1 cellular context compared by ENCODE assay signal in the genomic region with DNA sequence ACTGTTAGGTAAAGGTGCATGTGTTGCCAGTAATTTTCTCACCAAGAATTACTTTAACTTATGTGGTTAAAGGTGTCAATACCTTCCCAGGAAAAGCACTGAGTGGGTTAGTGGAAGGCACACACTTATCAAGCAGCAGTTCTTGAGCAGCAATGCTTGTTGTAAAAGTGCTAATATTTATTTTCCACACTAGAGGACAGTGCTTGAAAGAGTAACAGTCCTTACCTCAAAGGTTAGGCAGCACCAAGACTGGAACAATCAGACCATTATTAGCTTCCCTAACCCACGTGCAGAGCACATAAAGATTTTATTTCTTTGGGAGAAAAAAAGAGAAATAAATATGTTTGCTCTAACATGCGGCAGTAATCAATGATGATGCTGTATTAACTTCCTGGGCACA.
TF ChIP-seq lines count a peak whose summit lies in the region.

No MANE protein-coding gene starts in this region.

TF ChIP-seq in HepG2, 621 proteins besides CTCF, POLR2A, EP300 and RAD21 (continued from another document and continues in another):
- TF ChIP-seq, protein P1, sequence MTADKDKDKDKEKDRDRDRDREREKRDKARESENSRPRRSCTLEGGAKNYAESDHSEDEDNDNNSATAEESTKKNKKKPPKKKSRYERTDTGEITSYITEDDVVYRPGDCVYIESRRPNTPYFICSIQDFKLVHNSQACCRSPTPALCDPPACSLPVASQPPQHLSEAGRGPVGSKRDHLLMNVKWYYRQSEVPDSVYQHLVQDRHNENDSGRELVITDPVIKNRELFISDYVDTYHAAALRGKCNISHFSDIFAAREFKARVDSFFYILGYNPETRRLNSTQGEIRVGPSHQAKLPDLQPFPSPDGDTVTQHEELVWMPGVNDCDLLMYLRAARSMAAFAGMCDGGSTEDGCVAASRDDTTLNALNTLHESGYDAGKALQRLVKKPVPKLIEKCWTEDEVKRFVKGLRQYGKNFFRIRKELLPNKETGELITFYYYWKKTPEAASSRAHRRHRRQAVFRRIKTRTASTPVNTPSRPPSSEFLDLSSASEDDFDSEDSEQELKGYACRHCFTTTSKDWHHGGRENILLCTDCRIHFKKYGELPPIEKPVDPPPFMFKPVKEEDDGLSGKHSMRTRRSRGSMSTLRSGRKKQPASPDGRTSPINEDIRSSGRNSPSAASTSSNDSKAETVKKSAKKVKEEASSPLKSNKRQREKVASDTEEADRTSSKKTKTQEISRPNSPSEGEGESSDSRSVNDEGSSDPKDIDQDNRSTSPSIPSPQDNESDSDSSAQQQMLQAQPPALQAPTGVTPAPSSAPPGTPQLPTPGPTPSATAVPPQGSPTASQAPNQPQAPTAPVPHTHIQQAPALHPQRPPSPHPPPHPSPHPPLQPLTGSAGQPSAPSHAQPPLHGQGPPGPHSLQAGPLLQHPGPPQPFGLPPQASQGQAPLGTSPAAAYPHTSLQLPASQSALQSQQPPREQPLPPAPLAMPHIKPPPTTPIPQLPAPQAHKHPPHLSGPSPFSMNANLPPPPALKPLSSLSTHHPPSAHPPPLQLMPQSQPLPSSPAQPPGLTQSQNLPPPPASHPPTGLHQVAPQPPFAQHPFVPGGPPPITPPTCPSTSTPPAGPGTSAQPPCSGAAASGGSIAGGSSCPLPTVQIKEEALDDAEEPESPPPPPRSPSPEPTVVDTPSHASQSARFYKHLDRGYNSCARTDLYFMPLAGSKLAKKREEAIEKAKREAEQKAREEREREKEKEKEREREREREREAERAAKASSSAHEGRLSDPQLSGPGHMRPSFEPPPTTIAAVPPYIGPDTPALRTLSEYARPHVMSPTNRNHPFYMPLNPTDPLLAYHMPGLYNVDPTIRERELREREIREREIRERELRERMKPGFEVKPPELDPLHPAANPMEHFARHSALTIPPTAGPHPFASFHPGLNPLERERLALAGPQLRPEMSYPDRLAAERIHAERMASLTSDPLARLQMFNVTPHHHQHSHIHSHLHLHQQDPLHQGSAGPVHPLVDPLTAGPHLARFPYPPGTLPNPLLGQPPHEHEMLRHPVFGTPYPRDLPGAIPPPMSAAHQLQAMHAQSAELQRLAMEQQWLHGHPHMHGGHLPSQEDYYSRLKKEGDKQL (CRISPR knock-in tag; IDR thresholded peaks at IDR 0.05; ENCODE audit: low read depth), result no peak
- TF ChIP-seq, protein P2, sequence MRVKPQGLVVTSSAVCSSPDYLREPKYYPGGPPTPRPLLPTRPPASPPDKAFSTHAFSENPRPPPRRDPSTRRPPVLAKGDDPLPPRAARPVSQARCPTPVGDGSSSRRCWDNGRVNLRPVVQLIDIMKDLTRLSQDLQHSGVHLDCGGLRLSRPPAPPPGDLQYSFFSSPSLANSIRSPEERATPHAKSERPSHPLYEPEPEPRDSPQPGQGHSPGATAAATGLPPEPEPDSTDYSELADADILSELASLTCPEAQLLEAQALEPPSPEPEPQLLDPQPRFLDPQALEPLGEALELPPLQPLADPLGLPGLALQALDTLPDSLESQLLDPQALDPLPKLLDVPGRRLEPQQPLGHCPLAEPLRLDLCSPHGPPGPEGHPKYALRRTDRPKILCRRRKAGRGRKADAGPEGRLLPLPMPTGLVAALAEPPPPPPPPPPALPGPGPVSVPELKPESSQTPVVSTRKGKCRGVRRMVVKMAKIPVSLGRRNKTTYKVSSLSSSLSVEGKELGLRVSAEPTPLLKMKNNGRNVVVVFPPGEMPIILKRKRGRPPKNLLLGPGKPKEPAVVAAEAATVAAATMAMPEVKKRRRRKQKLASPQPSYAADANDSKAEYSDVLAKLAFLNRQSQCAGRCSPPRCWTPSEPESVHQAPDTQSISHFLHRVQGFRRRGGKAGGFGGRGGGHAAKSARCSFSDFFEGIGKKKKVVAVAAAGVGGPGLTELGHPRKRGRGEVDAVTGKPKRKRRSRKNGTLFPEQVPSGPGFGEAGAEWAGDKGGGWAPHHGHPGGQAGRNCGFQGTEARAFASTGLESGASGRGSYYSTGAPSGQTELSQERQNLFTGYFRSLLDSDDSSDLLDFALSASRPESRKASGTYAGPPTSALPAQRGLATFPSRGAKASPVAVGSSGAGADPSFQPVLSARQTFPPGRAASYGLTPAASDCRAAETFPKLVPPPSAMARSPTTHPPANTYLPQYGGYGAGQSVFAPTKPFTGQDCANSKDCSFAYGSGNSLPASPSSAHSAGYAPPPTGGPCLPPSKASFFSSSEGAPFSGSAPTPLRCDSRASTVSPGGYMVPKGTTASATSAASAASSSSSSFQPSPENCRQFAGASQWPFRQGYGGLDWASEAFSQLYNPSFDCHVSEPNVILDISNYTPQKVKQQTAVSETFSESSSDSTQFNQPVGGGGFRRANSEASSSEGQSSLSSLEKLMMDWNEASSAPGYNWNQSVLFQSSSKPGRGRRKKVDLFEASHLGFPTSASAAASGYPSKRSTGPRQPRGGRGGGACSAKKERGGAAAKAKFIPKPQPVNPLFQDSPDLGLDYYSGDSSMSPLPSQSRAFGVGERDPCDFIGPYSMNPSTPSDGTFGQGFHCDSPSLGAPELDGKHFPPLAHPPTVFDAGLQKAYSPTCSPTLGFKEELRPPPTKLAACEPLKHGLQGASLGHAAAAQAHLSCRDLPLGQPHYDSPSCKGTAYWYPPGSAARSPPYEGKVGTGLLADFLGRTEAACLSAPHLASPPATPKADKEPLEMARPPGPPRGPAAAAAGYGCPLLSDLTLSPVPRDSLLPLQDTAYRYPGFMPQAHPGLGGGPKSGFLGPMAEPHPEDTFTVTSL (CRISPR knock-in tag; IDR thresholded peaks at IDR 0.05; ENCODE audit: borderline replicate concordance), result peak; percentile 31; the same call in 1 of the 2 replicates
- TF ChIP-seq ZNF546 (CRISPR knock-in tag; conservative IDR thresholded peaks at IDR 0.05) (no peak), ZNF878 (CRISPR knock-in tag; IDR thresholded peaks at IDR 0.05) (no peak), HMG20A (CRISPR knock-in tag; IDR thresholded peaks at IDR 0.05; ENCODE audit: borderline replicate concordance) (peak; percentile 20; the same call in 1 of the 2 replicates), GATAD2A (CRISPR knock-in tag; IDR thresholded peaks at IDR 0.05) (peak; percentile 67; the same call in 1 of the 2 replicates), SUZ12 (IDR thresholded peaks at IDR 0.05; ENCODE audit: low read depth, low read length) (no peak), THYN1 (CRISPR knock-in tag; IDR thresholded peaks at IDR 0.05; ENCODE audit: borderline replicate concordance, low read depth) (no peak), ZNF205 (CRISPR knock-in tag; IDR thresholded peaks at IDR 0.05) (no peak), ZNF570 (CRISPR knock-in tag; IDR thresholded peaks at IDR 0.05; ENCODE audit: borderline replicate concordance) (no peak), SNAI1 (CRISPR knock-in tag; IDR thresholded peaks at IDR 0.05; ENCODE audit: borderline replicate concordance) (0 out of 2 replicates have a peak, but pooled peaks have one; percentile 30), THAP11 (CRISPR knock-in tag; IDR thresholded peaks at IDR 0.05) (0 out of 2 replicates have a peak, but pooled peaks have one; percentile 22), RORA (CRISPR knock-in tag; IDR thresholded peaks at IDR 0.05) (no peak), ZMYM4 (CRISPR knock-in tag; IDR thresholded peaks at IDR 0.05) (peak; percentile 32; the same call in 1 of the 2 replicates), ZNF317 (CRISPR knock-in tag; IDR thresholded peaks at IDR 0.05) (peak; percentile 52; the same call in 1 of the 2 replicates), NFYB (CRISPR knock-in tag; IDR thresholded peaks at IDR 0.05) (no peak), SAP130 (CRISPR knock-in tag; IDR thresholded peaks at IDR 0.05; ENCODE audit: low read depth) (0 out of 2 replicates have a peak, but pooled peaks have one; percentile 31), MAFG (CRISPR knock-in tag; IDR thresholded peaks at IDR 0.05) (no peak), ZNF792 (CRISPR knock-in tag; IDR thresholded peaks at IDR 0.05) (no peak), JUN (CRISPR knock-in tag; IDR thresholded peaks at IDR 0.05) (no peak), SMC3 (IDR thresholded peaks at IDR 0.05; ENCODE audit: low read length) (peak; percentile 83), SP1 (IDR thresholded peaks at IDR 0.05) (no peak), SP1 (CRISPR knock-in tag; IDR thresholded peaks at IDR 0.05) (no peak), ZFYVE20 (CRISPR knock-in tag; IDR thresholded peaks at IDR 0.05; ENCODE audit: borderline replicate concordance, low read depth) (no peak), ZNF557 (CRISPR knock-in tag; IDR thresholded peaks at IDR 0.05) (no peak), DMAP1 (CRISPR knock-in tag; IDR thresholded peaks at IDR 0.05) (no peak), POGZ (CRISPR knock-in tag; IDR thresholded peaks at IDR 0.05) (0 out of 2 replicates have a peak, but pooled peaks have one; percentile 23), BCL6 (CRISPR knock-in tag; IDR thresholded peaks at IDR 0.05) (peak; percentile 65), SOX5 (CRISPR knock-in tag; IDR thresholded peaks at IDR 0.05; ENCODE audit: borderline replicate concordance) (peak; percentile 68; the same call in 1 of the 2 replicates), SP5 (CRISPR knock-in tag; IDR thresholded peaks at IDR 0.05; ENCODE audit: borderline replicate concordance, low read depth) (no peak), STAG1 (CRISPR knock-in tag; IDR thresholded peaks at IDR 0.05) (peak; percentile 91), FOXP1 (IDR thresholded peaks at IDR 0.05) (no peak), FOXP1 (CRISPR knock-in tag; IDR thresholded peaks at IDR 0.05) (peak; percentile 19; the same call in 1 of the 2 replicates), PHF21A (CRISPR knock-in tag; IDR thresholded peaks at IDR 0.05) (peak; percentile 35; the same call in 1 of the 2 replicates), IRF2 (CRISPR knock-in tag; IDR thresholded peaks at IDR 0.05) (0 out of 2 replicates have a peak, but pooled peaks have one; percentile 19), RXRB (CRISPR knock-in tag; IDR thresholded peaks at IDR 0.05; ENCODE audit: borderline replicate concordance) (peak; percentile 51; the same call in 1 of the 2 replicates), PAF1 (CRISPR knock-in tag; IDR thresholded peaks at IDR 0.05) (no peak)
- TF ChIP-seq, protein P3, sequence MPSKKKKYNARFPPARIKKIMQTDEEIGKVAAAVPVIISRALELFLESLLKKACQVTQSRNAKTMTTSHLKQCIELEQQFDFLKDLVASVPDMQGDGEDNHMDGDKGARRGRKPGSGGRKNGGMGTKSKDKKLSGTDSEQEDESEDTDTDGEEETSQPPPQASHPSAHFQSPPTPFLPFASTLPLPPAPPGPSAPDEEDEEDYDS (CRISPR knock-in tag; IDR thresholded peaks at IDR 0.05), result no peak
- TF ChIP-seq, protein P4, sequence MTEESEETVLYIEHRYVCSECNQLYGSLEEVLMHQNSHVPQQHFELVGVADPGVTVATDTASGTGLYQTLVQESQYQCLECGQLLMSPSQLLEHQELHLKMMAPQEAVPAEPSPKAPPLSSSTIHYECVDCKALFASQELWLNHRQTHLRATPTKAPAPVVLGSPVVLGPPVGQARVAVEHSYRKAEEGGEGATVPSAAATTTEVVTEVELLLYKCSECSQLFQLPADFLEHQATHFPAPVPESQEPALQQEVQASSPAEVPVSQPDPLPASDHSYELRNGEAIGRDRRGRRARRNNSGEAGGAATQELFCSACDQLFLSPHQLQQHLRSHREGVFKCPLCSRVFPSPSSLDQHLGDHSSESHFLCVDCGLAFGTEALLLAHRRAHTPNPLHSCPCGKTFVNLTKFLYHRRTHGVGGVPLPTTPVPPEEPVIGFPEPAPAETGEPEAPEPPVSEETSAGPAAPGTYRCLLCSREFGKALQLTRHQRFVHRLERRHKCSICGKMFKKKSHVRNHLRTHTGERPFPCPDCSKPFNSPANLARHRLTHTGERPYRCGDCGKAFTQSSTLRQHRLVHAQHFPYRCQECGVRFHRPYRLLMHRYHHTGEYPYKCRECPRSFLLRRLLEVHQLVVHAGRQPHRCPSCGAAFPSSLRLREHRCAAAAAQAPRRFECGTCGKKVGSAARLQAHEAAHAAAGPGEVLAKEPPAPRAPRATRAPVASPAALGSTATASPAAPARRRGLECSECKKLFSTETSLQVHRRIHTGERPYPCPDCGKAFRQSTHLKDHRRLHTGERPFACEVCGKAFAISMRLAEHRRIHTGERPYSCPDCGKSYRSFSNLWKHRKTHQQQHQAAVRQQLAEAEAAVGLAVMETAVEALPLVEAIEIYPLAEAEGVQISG (CRISPR knock-in tag; IDR thresholded peaks at IDR 0.05), result no peak
- TF ChIP-seq, protein P5, sequence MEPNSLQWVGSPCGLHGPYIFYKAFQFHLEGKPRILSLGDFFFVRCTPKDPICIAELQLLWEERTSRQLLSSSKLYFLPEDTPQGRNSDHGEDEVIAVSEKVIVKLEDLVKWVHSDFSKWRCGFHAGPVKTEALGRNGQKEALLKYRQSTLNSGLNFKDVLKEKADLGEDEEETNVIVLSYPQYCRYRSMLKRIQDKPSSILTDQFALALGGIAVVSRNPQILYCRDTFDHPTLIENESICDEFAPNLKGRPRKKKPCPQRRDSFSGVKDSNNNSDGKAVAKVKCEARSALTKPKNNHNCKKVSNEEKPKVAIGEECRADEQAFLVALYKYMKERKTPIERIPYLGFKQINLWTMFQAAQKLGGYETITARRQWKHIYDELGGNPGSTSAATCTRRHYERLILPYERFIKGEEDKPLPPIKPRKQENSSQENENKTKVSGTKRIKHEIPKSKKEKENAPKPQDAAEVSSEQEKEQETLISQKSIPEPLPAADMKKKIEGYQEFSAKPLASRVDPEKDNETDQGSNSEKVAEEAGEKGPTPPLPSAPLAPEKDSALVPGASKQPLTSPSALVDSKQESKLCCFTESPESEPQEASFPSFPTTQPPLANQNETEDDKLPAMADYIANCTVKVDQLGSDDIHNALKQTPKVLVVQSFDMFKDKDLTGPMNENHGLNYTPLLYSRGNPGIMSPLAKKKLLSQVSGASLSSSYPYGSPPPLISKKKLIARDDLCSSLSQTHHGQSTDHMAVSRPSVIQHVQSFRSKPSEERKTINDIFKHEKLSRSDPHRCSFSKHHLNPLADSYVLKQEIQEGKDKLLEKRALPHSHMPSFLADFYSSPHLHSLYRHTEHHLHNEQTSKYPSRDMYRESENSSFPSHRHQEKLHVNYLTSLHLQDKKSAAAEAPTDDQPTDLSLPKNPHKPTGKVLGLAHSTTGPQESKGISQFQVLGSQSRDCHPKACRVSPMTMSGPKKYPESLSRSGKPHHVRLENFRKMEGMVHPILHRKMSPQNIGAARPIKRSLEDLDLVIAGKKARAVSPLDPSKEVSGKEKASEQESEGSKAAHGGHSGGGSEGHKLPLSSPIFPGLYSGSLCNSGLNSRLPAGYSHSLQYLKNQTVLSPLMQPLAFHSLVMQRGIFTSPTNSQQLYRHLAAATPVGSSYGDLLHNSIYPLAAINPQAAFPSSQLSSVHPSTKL (CRISPR knock-in tag; IDR thresholded peaks at IDR 0.05), result peak; percentile 40; the same call in 1 of the 2 replicates
- TF ChIP-seq, protein P6, sequence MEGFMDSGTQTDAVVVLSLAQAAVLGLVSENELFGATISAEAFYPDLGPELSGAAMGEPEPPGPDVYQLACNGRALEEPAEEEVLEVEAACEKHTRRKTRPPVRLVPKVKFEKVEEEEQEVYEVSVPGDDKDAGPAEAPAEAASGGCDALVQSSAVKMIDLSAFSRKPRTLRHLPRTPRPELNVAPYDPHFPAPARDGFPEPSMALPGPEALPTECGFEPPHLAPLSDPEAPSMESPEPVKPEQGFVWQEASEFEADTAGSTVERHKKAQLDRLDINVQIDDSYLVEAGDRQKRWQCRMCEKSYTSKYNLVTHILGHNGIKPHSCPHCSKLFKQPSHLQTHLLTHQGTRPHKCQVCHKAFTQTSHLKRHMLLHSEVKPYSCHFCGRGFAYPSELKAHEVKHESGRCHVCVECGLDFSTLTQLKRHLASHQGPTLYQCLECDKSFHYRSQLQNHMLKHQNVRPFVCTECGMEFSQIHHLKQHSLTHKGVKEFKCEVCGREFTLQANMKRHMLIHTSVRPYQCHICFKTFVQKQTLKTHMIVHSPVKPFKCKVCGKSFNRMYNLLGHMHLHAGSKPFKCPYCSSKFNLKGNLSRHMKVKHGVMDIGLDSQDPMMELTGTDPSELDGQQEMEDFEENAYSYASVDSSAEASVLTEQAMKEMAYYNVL (CRISPR knock-in tag; IDR thresholded peaks at IDR 0.05; ENCODE audit: borderline replicate concordance), result peak; percentile 42; the same call in 1 of the 2 replicates
- TF ChIP-seq, protein P7, sequence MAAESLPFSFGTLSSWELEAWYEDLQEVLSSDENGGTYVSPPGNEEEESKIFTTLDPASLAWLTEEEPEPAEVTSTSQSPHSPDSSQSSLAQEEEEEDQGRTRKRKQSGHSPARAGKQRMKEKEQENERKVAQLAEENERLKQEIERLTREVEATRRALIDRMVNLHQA (CRISPR knock-in tag; IDR thresholded peaks at IDR 0.05), result no peak
